In the genomic region with DNA sequence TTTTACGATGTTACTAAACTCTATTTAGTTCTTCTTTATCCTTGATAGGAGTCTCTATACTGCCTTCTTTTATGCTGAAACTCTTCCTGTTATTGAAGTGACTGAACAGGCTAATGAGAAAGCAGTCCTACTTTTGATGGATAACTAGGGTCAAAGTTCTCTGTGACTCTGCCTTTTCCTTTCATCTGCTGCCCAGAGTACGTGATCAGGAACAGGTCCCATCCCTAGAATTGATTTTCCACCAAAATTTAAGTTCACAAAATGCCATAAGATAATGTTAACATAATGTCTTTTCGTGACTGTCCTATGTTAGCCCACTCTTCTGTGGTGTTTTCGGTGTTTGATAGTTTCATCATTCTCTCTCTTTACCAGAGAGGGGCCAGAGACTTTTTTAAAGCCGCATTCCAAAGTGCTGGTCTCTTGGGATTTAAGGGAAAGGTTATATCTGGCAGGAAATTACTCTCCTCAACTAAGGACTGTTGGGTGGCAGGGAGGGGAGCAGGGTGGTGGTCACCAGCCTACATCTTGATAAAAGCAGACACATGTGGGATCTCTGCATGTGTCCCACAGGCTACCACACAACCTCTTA, we compare ENCODE assay signal across 1 cellular context.
A peak's percentile ranks its signal among the peaks of the same experiment; 100 is the strongest.
TF ChIP-seq lines count a peak whose summit lies in the region.

No MANE protein-coding gene starts in this region.

TF ChIP-seq in HepG2, 621 proteins besides CTCF, POLR2A, EP300 and RAD21 (continued from another document and continues in another):
- TF ChIP-seq, protein P1, sequence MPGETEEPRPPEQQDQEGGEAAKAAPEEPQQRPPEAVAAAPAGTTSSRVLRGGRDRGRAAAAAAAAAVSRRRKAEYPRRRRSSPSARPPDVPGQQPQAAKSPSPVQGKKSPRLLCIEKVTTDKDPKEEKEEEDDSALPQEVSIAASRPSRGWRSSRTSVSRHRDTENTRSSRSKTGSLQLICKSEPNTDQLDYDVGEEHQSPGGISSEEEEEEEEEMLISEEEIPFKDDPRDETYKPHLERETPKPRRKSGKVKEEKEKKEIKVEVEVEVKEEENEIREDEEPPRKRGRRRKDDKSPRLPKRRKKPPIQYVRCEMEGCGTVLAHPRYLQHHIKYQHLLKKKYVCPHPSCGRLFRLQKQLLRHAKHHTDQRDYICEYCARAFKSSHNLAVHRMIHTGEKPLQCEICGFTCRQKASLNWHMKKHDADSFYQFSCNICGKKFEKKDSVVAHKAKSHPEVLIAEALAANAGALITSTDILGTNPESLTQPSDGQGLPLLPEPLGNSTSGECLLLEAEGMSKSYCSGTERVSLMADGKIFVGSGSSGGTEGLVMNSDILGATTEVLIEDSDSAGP (CRISPR knock-in tag; IDR thresholded peaks at IDR 0.05; ENCODE audit: borderline replicate concordance), result no peak
- no peak for TF ChIP-seq ZNF530 (CRISPR knock-in tag; IDR thresholded peaks at IDR 0.05; ENCODE audit: low read depth)
- no peak for TF ChIP-seq ZNF546 (CRISPR knock-in tag; conservative IDR thresholded peaks at IDR 0.05)
- TF ChIP-seq REXO4 (CRISPR knock-in tag; IDR thresholded peaks at IDR 0.05; ENCODE audit: borderline replicate concordance), result no peak
- no peak for TF ChIP-seq TBX3 (IDR thresholded peaks at IDR 0.05; ENCODE audit: borderline replicate concordance)
- TF ChIP-seq, protein P2, sequence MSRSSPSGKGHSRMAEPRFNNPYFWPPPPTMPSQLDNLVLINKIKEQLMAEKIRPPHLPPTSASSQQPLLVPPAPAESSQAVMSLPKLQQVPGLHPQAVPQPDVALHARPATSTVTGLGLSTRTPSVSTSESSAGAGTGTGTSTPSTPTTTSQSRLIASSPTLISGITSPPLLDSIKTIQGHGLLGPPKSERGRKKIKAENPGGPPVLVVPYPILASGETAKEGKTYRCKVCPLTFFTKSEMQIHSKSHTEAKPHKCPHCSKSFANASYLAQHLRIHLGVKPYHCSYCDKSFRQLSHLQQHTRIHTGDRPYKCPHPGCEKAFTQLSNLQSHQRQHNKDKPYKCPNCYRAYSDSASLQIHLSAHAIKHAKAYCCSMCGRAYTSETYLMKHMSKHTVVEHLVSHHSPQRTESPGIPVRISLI (CRISPR knock-in tag; IDR thresholded peaks at IDR 0.05; ENCODE audit: borderline replicate concordance), result no peak
- TF ChIP-seq, protein P3, sequence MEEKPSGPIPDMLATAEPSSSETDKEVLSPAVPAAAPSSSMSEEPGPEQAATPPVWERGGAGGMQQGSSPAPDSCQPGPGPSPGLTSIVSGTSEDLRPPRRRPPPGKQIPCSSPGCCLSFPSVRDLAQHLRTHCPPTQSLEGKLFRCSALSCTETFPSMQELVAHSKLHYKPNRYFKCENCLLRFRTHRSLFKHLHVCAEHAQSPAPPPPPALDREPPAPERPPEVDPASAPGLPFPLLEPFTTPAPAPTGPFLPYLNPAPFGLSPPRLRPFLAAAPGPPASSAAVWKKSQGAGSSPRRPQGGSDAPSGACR (CRISPR knock-in tag; IDR thresholded peaks at IDR 0.05), result peak; percentile 84; the same call in 1 of the 2 replicates
- peak; percentile 90 for TF ChIP-seq ISL2 (CRISPR knock-in tag; IDR thresholded peaks at IDR 0.05)
- TF ChIP-seq SRSF9 (IDR thresholded peaks at IDR 0.05; ENCODE audit: borderline replicate concordance, insufficient read depth, low read depth, low read length, poor library complexity, severe bottlenecking), result no peak
- TF ChIP-seq HNRNPLL (IDR thresholded peaks at IDR 0.05; ENCODE audit: low read depth, low read length, poor library complexity, severe bottlenecking), result no peak
- TF ChIP-seq POLR2AphosphoS5 (IDR thresholded peaks at IDR 0.05; ENCODE audit: low read depth, low read length), result peak; percentile 97
- no peak for TF ChIP-seq KLF6 (CRISPR knock-in tag; IDR thresholded peaks at IDR 0.05)
- TF ChIP-seq ESRRA (CRISPR knock-in tag; IDR thresholded peaks at IDR 0.05; ENCODE audit: low read depth), result no peak; the same call in 1 of the 2 replicates
- TF ChIP-seq ZBTB7B (CRISPR knock-in tag; IDR thresholded peaks at IDR 0.05), result peak; percentile 44; the same call in 1 of the 2 replicates
- no peak for TF ChIP-seq ZBTB42 (CRISPR knock-in tag; IDR thresholded peaks at IDR 0.05)
- no peak for TF ChIP-seq SCMH1 (CRISPR knock-in tag; IDR thresholded peaks at IDR 0.05; ENCODE audit: borderline replicate concordance)
- no peak for TF ChIP-seq NFE2L2 (IDR thresholded peaks at IDR 0.05; ENCODE audit: low read length)
- TF ChIP-seq, protein P4, sequence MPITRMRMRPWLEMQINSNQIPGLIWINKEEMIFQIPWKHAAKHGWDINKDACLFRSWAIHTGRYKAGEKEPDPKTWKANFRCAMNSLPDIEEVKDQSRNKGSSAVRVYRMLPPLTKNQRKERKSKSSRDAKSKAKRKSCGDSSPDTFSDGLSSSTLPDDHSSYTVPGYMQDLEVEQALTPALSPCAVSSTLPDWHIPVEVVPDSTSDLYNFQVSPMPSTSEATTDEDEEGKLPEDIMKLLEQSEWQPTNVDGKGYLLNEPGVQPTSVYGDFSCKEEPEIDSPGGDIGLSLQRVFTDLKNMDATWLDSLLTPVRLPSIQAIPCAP (CRISPR knock-in tag; IDR thresholded peaks at IDR 0.05; ENCODE audit: low read depth), result no peak
- TF ChIP-seq ZSCAN30 (CRISPR knock-in tag; IDR thresholded peaks at IDR 0.05), result no peak
- TF ChIP-seq ZNF143 (CRISPR knock-in tag; IDR thresholded peaks at IDR 0.05), result no peak
- TF ChIP-seq, protein P5, sequence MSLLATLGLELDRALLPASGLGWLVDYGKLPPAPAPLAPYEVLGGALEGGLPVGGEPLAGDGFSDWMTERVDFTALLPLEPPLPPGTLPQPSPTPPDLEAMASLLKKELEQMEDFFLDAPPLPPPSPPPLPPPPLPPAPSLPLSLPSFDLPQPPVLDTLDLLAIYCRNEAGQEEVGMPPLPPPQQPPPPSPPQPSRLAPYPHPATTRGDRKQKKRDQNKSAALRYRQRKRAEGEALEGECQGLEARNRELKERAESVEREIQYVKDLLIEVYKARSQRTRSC (CRISPR knock-in tag; IDR thresholded peaks at IDR 0.05; ENCODE audit: low read depth), result no peak
- no peak for TF ChIP-seq CHD2 (IDR thresholded peaks at IDR 0.05; ENCODE audit: low read depth, low read length)
- no peak for TF ChIP-seq FOXC1 (CRISPR knock-in tag; IDR thresholded peaks at IDR 0.05; ENCODE audit: borderline replicate concordance)
- TF ChIP-seq, protein P6, sequence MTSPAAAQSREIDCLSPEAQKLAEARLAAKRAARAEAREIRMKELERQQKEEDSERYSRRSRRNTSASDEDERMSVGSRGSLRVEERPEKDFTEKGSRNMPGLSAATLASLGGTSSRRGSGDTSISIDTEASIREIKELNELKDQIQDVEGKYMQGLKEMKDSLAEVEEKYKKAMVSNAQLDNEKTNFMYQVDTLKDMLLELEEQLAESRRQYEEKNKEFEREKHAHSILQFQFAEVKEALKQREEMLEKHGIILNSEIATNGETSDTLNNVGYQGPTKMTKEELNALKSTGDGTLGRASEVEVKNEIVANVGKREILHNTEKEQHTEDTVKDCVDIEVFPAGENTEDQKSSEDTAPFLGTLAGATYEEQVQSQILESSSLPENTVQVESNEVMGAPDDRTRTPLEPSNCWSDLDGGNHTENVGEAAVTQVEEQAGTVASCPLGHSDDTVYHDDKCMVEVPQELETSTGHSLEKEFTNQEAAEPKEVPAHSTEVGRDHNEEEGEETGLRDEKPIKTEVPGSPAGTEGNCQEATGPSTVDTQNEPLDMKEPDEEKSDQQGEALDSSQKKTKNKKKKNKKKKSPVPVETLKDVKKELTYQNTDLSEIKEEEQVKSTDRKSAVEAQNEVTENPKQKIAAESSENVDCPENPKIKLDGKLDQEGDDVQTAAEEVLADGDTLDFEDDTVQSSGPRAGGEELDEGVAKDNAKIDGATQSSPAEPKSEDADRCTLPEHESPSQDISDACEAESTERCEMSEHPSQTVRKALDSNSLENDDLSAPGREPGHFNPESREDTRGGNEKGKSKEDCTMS (CRISPR knock-in tag; conservative IDR thresholded peaks at IDR 0.05), result no peak
- no peak for TF ChIP-seq RBAK (CRISPR knock-in tag; IDR thresholded peaks at IDR 0.05)
- peak; percentile 82 for TF ChIP-seq TARDBP (CRISPR knock-in tag; IDR thresholded peaks at IDR 0.05)
- no peak for TF ChIP-seq ATF7 (IDR thresholded peaks at IDR 0.05)
- no peak for TF ChIP-seq ATF7 (CRISPR knock-in tag; IDR thresholded peaks at IDR 0.05)
- TF ChIP-seq, protein P7, sequence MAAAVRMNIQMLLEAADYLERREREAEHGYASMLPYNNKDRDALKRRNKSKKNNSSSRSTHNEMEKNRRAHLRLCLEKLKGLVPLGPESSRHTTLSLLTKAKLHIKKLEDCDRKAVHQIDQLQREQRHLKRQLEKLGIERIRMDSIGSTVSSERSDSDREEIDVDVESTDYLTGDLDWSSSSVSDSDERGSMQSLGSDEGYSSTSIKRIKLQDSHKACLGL (CRISPR knock-in tag; IDR thresholded peaks at IDR 0.05), result no peak
- no peak for TF ChIP-seq KLF12 (CRISPR knock-in tag; IDR thresholded peaks at IDR 0.05; ENCODE audit: borderline replicate concordance)
- no peak for TF ChIP-seq KDM2A (CRISPR knock-in tag; IDR thresholded peaks at IDR 0.05; ENCODE audit: borderline replicate concordance, low read depth)
- TF ChIP-seq ZNF607 (CRISPR knock-in tag; IDR thresholded peaks at IDR 0.05; ENCODE audit: borderline replicate concordance), result no peak
- TF ChIP-seq MLLT10 (CRISPR knock-in tag; IDR thresholded peaks at IDR 0.05), result no peak
- no peak for TF ChIP-seq ZNF547 (CRISPR knock-in tag; IDR thresholded peaks at IDR 0.05)
- no peak for TF ChIP-seq MAZ (IDR thresholded peaks at IDR 0.05; ENCODE audit: borderline replicate concordance, low read depth, low read length)
- no peak for TF ChIP-seq MAZ (CRISPR knock-in tag; IDR thresholded peaks at IDR 0.05; ENCODE audit: low read depth)
- TF ChIP-seq MAFF (IDR thresholded peaks at IDR 0.05; ENCODE audit: low read depth, low read length), result no peak
- TF ChIP-seq, protein P8, sequence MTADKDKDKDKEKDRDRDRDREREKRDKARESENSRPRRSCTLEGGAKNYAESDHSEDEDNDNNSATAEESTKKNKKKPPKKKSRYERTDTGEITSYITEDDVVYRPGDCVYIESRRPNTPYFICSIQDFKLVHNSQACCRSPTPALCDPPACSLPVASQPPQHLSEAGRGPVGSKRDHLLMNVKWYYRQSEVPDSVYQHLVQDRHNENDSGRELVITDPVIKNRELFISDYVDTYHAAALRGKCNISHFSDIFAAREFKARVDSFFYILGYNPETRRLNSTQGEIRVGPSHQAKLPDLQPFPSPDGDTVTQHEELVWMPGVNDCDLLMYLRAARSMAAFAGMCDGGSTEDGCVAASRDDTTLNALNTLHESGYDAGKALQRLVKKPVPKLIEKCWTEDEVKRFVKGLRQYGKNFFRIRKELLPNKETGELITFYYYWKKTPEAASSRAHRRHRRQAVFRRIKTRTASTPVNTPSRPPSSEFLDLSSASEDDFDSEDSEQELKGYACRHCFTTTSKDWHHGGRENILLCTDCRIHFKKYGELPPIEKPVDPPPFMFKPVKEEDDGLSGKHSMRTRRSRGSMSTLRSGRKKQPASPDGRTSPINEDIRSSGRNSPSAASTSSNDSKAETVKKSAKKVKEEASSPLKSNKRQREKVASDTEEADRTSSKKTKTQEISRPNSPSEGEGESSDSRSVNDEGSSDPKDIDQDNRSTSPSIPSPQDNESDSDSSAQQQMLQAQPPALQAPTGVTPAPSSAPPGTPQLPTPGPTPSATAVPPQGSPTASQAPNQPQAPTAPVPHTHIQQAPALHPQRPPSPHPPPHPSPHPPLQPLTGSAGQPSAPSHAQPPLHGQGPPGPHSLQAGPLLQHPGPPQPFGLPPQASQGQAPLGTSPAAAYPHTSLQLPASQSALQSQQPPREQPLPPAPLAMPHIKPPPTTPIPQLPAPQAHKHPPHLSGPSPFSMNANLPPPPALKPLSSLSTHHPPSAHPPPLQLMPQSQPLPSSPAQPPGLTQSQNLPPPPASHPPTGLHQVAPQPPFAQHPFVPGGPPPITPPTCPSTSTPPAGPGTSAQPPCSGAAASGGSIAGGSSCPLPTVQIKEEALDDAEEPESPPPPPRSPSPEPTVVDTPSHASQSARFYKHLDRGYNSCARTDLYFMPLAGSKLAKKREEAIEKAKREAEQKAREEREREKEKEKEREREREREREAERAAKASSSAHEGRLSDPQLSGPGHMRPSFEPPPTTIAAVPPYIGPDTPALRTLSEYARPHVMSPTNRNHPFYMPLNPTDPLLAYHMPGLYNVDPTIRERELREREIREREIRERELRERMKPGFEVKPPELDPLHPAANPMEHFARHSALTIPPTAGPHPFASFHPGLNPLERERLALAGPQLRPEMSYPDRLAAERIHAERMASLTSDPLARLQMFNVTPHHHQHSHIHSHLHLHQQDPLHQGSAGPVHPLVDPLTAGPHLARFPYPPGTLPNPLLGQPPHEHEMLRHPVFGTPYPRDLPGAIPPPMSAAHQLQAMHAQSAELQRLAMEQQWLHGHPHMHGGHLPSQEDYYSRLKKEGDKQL (CRISPR knock-in tag; IDR thresholded peaks at IDR 0.05; ENCODE audit: low read depth), result no peak
- TF ChIP-seq GATA4 (IDR thresholded peaks at IDR 0.05; ENCODE audit: borderline replicate concordance, low read depth), result peak; percentile 53; the same call in 1 of the 2 replicates
- TF ChIP-seq ZNF720 (CRISPR knock-in tag; IDR thresholded peaks at IDR 0.05), result no peak
- no peak for TF ChIP-seq ZNF33A (CRISPR knock-in tag; IDR thresholded peaks at IDR 0.05; ENCODE audit: borderline replicate concordance)
- no peak for TF ChIP-seq ATF7-NPFF (CRISPR knock-in tag; IDR thresholded peaks at IDR 0.05; ENCODE audit: low read depth)
- TF ChIP-seq, protein P9, sequence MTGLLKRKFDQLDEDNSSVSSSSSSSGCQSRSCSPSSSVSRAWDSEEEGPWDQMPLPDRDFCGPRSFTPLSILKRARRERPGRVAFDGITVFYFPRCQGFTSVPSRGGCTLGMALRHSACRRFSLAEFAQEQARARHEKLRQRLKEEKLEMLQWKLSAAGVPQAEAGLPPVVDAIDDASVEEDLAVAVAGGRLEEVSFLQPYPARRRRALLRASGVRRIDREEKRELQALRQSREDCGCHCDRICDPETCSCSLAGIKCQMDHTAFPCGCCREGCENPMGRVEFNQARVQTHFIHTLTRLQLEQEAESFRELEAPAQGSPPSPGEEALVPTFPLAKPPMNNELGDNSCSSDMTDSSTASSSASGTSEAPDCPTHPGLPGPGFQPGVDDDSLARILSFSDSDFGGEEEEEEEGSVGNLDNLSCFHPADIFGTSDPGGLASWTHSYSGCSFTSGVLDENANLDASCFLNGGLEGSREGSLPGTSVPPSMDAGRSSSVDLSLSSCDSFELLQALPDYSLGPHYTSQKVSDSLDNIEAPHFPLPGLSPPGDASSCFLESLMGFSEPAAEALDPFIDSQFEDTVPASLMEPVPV (CRISPR knock-in tag; IDR thresholded peaks at IDR 0.05), result no peak
- no peak for TF ChIP-seq ZNF746 (CRISPR knock-in tag; IDR thresholded peaks at IDR 0.05)
- no peak for TF ChIP-seq ZFP82 (CRISPR knock-in tag; IDR thresholded peaks at IDR 0.05; ENCODE audit: borderline replicate concordance)
- TF ChIP-seq HCFC1 (IDR thresholded peaks at IDR 0.05; ENCODE audit: low read depth, low read length), result no peak
- TF ChIP-seq, protein P10, sequence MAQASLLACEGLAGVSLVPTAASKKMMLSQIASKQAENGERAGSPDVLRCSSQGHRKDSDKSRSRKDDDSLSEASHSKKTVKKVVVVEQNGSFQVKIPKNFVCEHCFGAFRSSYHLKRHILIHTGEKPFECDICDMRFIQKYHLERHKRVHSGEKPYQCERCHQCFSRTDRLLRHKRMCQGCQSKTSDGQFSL (CRISPR knock-in tag; IDR thresholded peaks at IDR 0.05), result no peak
- TF ChIP-seq ZNF446 (CRISPR knock-in tag; IDR thresholded peaks at IDR 0.05), result no peak
- peak; percentile 71; the same call in 1 of the 2 replicates for TF ChIP-seq ZBTB20 (CRISPR knock-in tag; IDR thresholded peaks at IDR 0.05; ENCODE audit: borderline replicate concordance, low read depth)
